ENCODE assay signal across 26 cellular contexts in genomic region chr11:21177379-21177778, GRCh38.
"Had no signal": no experiment of that assay in that cellular context is flagged by ENCODE, and none has a peak within 500 bp of the region (broad histone marks: within the 10 kb centered on the region; RNA-seq: fewer than 3 reads in every experiment).

No MANE protein-coding gene starts in this region.

- H3K4me3 ChIP-seq: left ventricle myocardium inferior, lung, mucosa of descending colon, ovary, right atrium auricular region, sigmoid colon, spleen, suprapubic skin, thoracic aorta, tibial artery, upper lobe of right lung had no signal

- FAIRE-seq: islet of Langerhans, small intestine, urothelium cell line had no signal

- H3K27me3 ChIP-seq: ovary, right atrium auricular region, sigmoid colon, spleen, suprapubic skin, tibial artery, upper lobe of right lung had no signal

- H3K4me1 ChIP-seq: left ventricle myocardium inferior, right atrium auricular region, sigmoid colon, spleen, suprapubic skin, tibial artery, upper lobe of right lung had no signal

- H3K27ac ChIP-seq: left ventricle myocardium inferior, ovary, right atrium auricular region, sigmoid colon, spleen, suprapubic skin, thoracic aorta, tibial artery, upper lobe of right lung had no signal

- ATAC-seq: mucosa of descending colon; naive thymus-derived CD4-positive, alpha-beta T cell; natural killer cell treated with Interleukin-12 subunit alpha and Interleukin-12 subunit beta and Interleukin-15 and Interleukin-18, amount 100 ng/mL, for 72 hours; stimulated activated effector memory CD8-positive, alpha-beta T cell treated with anti-CD3 and anti-CD28 coated beads, Interleukin-12 subunit alpha, Interleukin-12 subunit beta, amount 100 ng/mL, for 72 hours; upper lobe of right lung had no signal

- H3K27me3 Mint-ChIP-seq: memory B cell; naive thymus-derived CD4-positive, alpha-beta T cell; natural killer cell treated with Interleukin-12 subunit alpha and Interleukin-12 subunit beta and Interleukin-15 and Interleukin-18, amount 100 ng/mL, for 72 hours; progenitor cell of endocrine pancreas; stimulated activated naive CD8-positive, alpha-beta T cell treated with anti-CD3 and anti-CD28 coated beads, Interleukin-15, Interleukin-2, amounts not matched to agents 100 ng/mL and 50 ng/mL, for 24 hours had no signal

- H3K36me3 ChIP-seq: left ventricle myocardium inferior, ovary, right atrium auricular region, sigmoid colon, spleen, suprapubic skin, thoracic aorta, tibial artery, upper lobe of right lung had no signal

- H3K27ac Mint-ChIP-seq: immature natural killer cell; memory B cell; naive thymus-derived CD4-positive, alpha-beta T cell; natural killer cell treated with Interleukin-12 subunit alpha and Interleukin-12 subunit beta and Interleukin-15 and Interleukin-18, amount 100 ng/mL, for 72 hours; progenitor cell of endocrine pancreas; stimulated activated effector memory CD8-positive, alpha-beta T cell treated with anti-CD3 and anti-CD28 coated beads, Interleukin-12 subunit alpha, Interleukin-12 subunit beta, amount 100 ng/mL, for 72 hours; stimulated activated naive CD8-positive, alpha-beta T cell treated with anti-CD3 and anti-CD28 coated beads, Interleukin-15, Interleukin-2, amounts not matched to agents 100 ng/mL and 50 ng/mL, for 24 hours had no signal

- DNase-seq: hypothalamus; immature natural killer cell; left ventricle myocardium inferior; midbrain; mucosa of descending colon; naive thymus-derived CD4-positive, alpha-beta T cell; ovary; sigmoid colon; small intestine; spleen; stimulated activated CD4-positive, alpha-beta T cell treated with anti-CD3 and anti-CD28 coated beads, Interleukin-4, amount 100 ng/mL, for 24 hours; stimulated activated naive CD4-positive, alpha-beta T cell; tibial artery; trophoblast cell; upper lobe of right lung had no signal

- H3K9me3 Mint-ChIP-seq: memory B cell had no signal

- H3K4me1 Mint-ChIP-seq: immature natural killer cell; memory B cell; naive thymus-derived CD4-positive, alpha-beta T cell; stimulated activated effector memory CD8-positive, alpha-beta T cell treated with anti-CD3 and anti-CD28 coated beads, Interleukin-12 subunit alpha, Interleukin-12 subunit beta, amount 100 ng/mL, for 72 hours had no signal

- H3K4me3 Mint-ChIP-seq: immature natural killer cell; memory B cell; naive thymus-derived CD4-positive, alpha-beta T cell; natural killer cell treated with Interleukin-12 subunit alpha and Interleukin-12 subunit beta and Interleukin-15 and Interleukin-18, amount 100 ng/mL, for 72 hours; stimulated activated effector memory CD8-positive, alpha-beta T cell treated with anti-CD3 and anti-CD28 coated beads, Interleukin-12 subunit alpha, Interleukin-12 subunit beta, amount 100 ng/mL, for 72 hours; stimulated activated naive CD8-positive, alpha-beta T cell treated with anti-CD3 and anti-CD28 coated beads, Interleukin-15, Interleukin-2, amounts not matched to agents 100 ng/mL and 50 ng/mL, for 24 hours had no signal

- H3K36me3 Mint-ChIP-seq: memory B cell; naive thymus-derived CD4-positive, alpha-beta T cell; natural killer cell treated with Interleukin-12 subunit alpha and Interleukin-12 subunit beta and Interleukin-15 and Interleukin-18, amount 100 ng/mL, for 72 hours; stimulated activated effector memory CD8-positive, alpha-beta T cell treated with anti-CD3 and anti-CD28 coated beads, Interleukin-12 subunit alpha, Interleukin-12 subunit beta, amount 100 ng/mL, for 72 hours had no signal

- H3K9me3 ChIP-seq: left ventricle myocardium inferior, ovary, right atrium auricular region, sigmoid colon, spleen, suprapubic skin, thoracic aorta, tibial artery, upper lobe of right lung had no signal
